Comparison of ENCODE assay signal across 21 cellular contexts in genomic region chr6:47934023-47934422, GRCh38.
DNase-seq lines count a peak whose midpoint lies in the region; ATAC-seq and TF ChIP-seq lines count a peak whose summit lies in the region.
"Had no signal": no experiment of that assay in that cellular context is flagged by ENCODE, and none has a peak within 500 bp of the region (broad histone marks: within the 10 kb centered on the region; RNA-seq: fewer than 3 reads in every experiment).

No MANE protein-coding gene starts in this region.

- TF ChIP-seq POLR2A in erythroblast (IDR thresholded peaks at IDR 0.05; ENCODE audit: low read length) = no peak

- H3K4me3 ChIP-seq in BLaER1 (no peak overlapping the region), right cardiac atrium (ENCODE audit: low read length) (no peak overlapping the region)
- H3K4me3 ChIP-seq: A549 had no signal

- no peaks in the 10 kb centered on the region for H4K20me1 ChIP-seq in BLaER1

- H3K36me3 Mint-ChIP-seq in WTC11 = no peaks in the 10 kb centered on the region

- H3K4me2 ChIP-seq in BLaER1 = peak overlapping the region; percentile 64
- H3K4me2 ChIP-seq: A549 had no signal

- intact Hi-C loops in right cardiac atrium (cut with DNase I) = no loop called here

- in situ Hi-C loops in KBM-7 (cut with MboI; ENCODE audit: low pct_unique_long_range_greater_than_20kb, low sequenced_read_pairs) = no loop called here

- DNase-seq in KBM-7 (peak; percentile 29), WTC11 (ENCODE audit: low spot score) (peak; percentile 11), right cardiac atrium (peak in 2 of 3 donors; percentile 42 to 47), erythroblast (lab: John Stamatoyannopoulos, UW) (no peak), SIG-M5 (lab: John Stamatoyannopoulos, UW) (no peak)
- DNase-seq: BE2C; CD4-positive, alpha-beta T cell; COR-L47; DMS79; KG1; NCI-H1105; NCI-H2081 treated with DMSO at 0.1 percent for 48 hours; NCI-H446; NCI-H526; SHP77 had no signal

- WGBS in right cardiac atrium = 49% methylated on average over 6 of the region's 6 CpGs

- no peak overlapping the region for H3K27ac Mint-ChIP-seq in WTC11
- H3K27ac Mint-ChIP-seq: CD4-positive, alpha-beta T cell had no signal

- ATAC-seq in WTC11 (peak; percentile 77), right cardiac atrium (no peak), HG03135 (IDR thresholded peaks at IDR 0.05; ENCODE audit: unreplicated experiment) (no peak), HG02870 (IDR thresholded peaks at IDR 0.05; ENCODE audit: unreplicated experiment) (no peak)
- ATAC-seq: A549, HepG2, SK-N-SH treated with all-trans-retinoic acid at 6 μM for 48 hours had no signal

- no peaks in the 10 kb centered on the region for H3K27me3 Mint-ChIP-seq in WTC11 (ENCODE audit: low read depth)

- CTCF ChIA-PET in WTC11 (lab: Charles Lee) = no interaction called here

- H3K27me3 ChIP-seq in BLaER1 = no peaks in the 10 kb centered on the region
- H3K27me3 ChIP-seq in right cardiac atrium (ENCODE audit: control insufficient read depth, insufficient read depth) = no peaks in the 10 kb centered on the region
- H3K27me3 ChIP-seq: BE2C had no signal

- H3K4me1 ChIP-seq in BLaER1 (peaks cover 16% of the 10 kb centered on the region), right cardiac atrium (ENCODE audit: control insufficient read depth, insufficient read depth, low read length) (peaks cover 5% of the 10 kb centered on the region)
- H3K4me1 ChIP-seq: A549, BE2C had no signal

- H3K4me1 Mint-ChIP-seq in WTC11 = peaks cover 20% of the 10 kb centered on the region

- no peaks in the 10 kb centered on the region for H3K36me3 ChIP-seq in BLaER1
- H3K36me3 ChIP-seq: BE2C had no signal

- no peak overlapping the region for H3K9ac ChIP-seq in BLaER1

- H3K4me3 Mint-ChIP-seq in WTC11 = no peak overlapping the region
- H3K4me3 Mint-ChIP-seq: CD4-positive, alpha-beta T cell had no signal

- H3K9me3 Mint-ChIP-seq in WTC11 = no peaks in the 10 kb centered on the region
- H3K9me3 Mint-ChIP-seq: CD4-positive, alpha-beta T cell had no signal

- H3K27ac ChIP-seq in BLaER1 = no peak overlapping the region
- H3K27ac ChIP-seq in right cardiac atrium (ENCODE audit: low read length) = no peak overlapping the region
- H3K27ac ChIP-seq: A549 had no signal

- no peak for TF ChIP-seq CTCF in WTC11 (IDR thresholded peaks at IDR 0.05)

- POLR2A ChIA-PET in WTC11 (lab: Charles Lee) = no interaction called here

- H3K9me3 ChIP-seq in BLaER1 = no peaks in the 10 kb centered on the region
- H3K9me3 ChIP-seq in right cardiac atrium (ENCODE audit: control insufficient read depth, low read length) = no peaks in the 10 kb centered on the region
- H3K9me3 ChIP-seq: A549, BE2C had no signal

TF ChIP-seq in WTC11, 78 proteins besides CTCF, POLR2A, EP300 and RAD21:
- no peak for TF ChIP-seq ZNF396 (CRISPR knock-in tag; IDR thresholded peaks at IDR 0.05; ENCODE audit: borderline replicate concordance)
- TF ChIP-seq SP1 (CRISPR knock-in tag; conservative IDR thresholded peaks at IDR 0.05) = no peak
- no peak for TF ChIP-seq E2F4 (CRISPR knock-in tag; IDR thresholded peaks at IDR 0.05; ENCODE audit: borderline replicate concordance, low read depth)
- no peak for TF ChIP-seq ESRRA (CRISPR knock-in tag; IDR thresholded peaks at IDR 0.05; ENCODE audit: borderline replicate concordance)
- no peak for TF ChIP-seq TCF7 (CRISPR knock-in tag; IDR thresholded peaks at IDR 0.05; ENCODE audit: low read depth)
- TF ChIP-seq, protein P1, sequence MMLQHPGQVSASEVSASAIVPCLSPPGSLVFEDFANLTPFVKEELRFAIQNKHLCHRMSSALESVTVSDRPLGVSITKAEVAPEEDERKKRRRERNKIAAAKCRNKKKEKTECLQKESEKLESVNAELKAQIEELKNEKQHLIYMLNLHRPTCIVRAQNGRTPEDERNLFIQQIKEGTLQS (CRISPR knock-in tag; conservative IDR thresholded peaks at IDR 0.05) = no peak
- TF ChIP-seq, protein P2, sequence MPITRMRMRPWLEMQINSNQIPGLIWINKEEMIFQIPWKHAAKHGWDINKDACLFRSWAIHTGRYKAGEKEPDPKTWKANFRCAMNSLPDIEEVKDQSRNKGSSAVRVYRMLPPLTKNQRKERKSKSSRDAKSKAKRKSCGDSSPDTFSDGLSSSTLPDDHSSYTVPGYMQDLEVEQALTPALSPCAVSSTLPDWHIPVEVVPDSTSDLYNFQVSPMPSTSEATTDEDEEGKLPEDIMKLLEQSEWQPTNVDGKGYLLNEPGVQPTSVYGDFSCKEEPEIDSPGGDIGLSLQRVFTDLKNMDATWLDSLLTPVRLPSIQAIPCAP (CRISPR knock-in tag; IDR thresholded peaks at IDR 0.05) = no peak
- TF ChIP-seq GABPB1 (CRISPR knock-in tag; IDR thresholded peaks at IDR 0.05) = no peak
- TF ChIP-seq, protein P3, sequence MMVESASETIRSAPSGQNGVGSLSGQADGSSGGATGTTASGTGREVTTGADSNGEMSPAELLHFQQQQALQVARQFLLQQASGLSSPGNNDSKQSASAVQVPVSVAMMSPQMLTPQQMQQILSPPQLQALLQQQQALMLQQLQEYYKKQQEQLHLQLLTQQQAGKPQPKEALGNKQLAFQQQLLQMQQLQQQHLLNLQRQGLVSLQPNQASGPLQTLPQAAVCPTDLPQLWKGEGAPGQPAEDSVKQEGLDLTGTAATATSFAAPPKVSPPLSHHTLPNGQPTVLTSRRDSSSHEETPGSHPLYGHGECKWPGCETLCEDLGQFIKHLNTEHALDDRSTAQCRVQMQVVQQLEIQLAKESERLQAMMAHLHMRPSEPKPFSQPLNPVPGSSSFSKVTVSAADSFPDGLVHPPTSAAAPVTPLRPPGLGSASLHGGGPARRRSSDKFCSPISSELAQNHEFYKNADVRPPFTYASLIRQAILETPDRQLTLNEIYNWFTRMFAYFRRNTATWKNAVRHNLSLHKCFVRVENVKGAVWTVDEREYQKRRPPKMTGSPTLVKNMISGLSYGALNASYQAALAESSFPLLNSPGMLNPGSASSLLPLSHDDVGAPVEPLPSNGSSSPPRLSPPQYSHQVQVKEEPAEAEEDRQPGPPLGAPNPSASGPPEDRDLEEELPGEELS (CRISPR knock-in tag; IDR thresholded peaks at IDR 0.05) = no peak
- no peak for TF ChIP-seq CDX4 (CRISPR knock-in tag; IDR thresholded peaks at IDR 0.05; ENCODE audit: borderline replicate concordance)
- TF ChIP-seq NR3C1 (CRISPR knock-in tag; conservative IDR thresholded peaks at IDR 0.05; ENCODE audit: low read depth) = no peak
- TF ChIP-seq EMX1 (CRISPR knock-in tag; IDR thresholded peaks at IDR 0.05) = no peak
- TF ChIP-seq CREB1 (CRISPR knock-in tag; IDR thresholded peaks at IDR 0.05) = no peak
- TF ChIP-seq, protein P4, sequence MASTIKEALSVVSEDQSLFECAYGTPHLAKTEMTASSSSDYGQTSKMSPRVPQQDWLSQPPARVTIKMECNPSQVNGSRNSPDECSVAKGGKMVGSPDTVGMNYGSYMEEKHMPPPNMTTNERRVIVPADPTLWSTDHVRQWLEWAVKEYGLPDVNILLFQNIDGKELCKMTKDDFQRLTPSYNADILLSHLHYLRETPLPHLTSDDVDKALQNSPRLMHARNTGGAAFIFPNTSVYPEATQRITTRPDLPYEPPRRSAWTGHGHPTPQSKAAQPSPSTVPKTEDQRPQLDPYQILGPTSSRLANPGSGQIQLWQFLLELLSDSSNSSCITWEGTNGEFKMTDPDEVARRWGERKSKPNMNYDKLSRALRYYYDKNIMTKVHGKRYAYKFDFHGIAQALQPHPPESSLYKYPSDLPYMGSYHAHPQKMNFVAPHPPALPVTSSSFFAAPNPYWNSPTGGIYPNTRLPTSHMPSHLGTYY (CRISPR knock-in tag; IDR thresholded peaks at IDR 0.05) = no peak
- no peak for TF ChIP-seq MXD4 (CRISPR knock-in tag; IDR thresholded peaks at IDR 0.05; ENCODE audit: borderline replicate concordance)
- TF ChIP-seq ZNF138 (CRISPR knock-in tag; conservative IDR thresholded peaks at IDR 0.05) = no peak
- no peak for TF ChIP-seq NFYB (CRISPR knock-in tag; conservative IDR thresholded peaks at IDR 0.05; ENCODE audit: low read depth)
- no peak for TF ChIP-seq KAT7 (CRISPR knock-in tag; IDR thresholded peaks at IDR 0.05; ENCODE audit: borderline replicate concordance)
- TF ChIP-seq ZNF232 (CRISPR knock-in tag; IDR thresholded peaks at IDR 0.05) = no peak

Comparison
In these comparisons a context has a peak if more than half of its experiments do, and no peak if none do; other contexts are left out.
1. DNase-seq: peak in KBM-7 (single experiment), WTC11 (single experiment) and right cardiac atrium (2 of 3); none in erythroblast (0 of 2) and SIG-M5 (single experiment).